ENCODE assay signal across 2 cellular contexts in the genomic region with DNA sequence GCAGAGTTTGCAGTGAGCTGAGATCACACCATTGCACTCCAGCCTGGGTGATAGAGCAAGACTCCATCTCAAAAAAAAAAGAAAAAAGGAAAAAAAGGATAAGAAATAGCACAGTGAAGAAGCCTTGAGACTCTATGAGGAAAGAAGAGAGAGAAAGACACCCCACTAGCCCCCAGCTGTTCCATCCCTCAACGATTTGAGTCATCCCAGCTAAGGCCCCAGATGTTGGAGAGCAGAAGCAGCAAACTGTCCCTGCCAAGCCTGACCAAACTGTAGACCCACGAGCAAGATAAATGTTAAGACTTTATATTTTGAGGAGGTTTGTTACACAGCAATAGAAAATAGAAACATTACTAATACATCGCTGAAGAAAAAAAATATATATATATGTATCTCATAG. TPM values are rescaled to one million over a fixed set of nuclear protein-coding genes. Genes with fewer than 3 reads are reported as not detected.
"Had no signal": no experiment of that assay in that cellular context is flagged by ENCODE, and none has a peak within 500 bp of the region (broad histone marks: within the 10 kb centered on the region; RNA-seq: fewer than 3 reads in every experiment).

No MANE protein-coding gene starts in this region.

RNA-seq across cellular contexts. Expression of gene HSF2BP, which starts 42.4 kb away (rescaled TPM):
- total RNA-seq: Right ventricle myocardium inferior, Right ventricle myocardium superior had no signal
